Comparison of ENCODE assay signal across 10 cellular contexts in genomic region chr1:71068325-71069240, GRCh38. TPM values are rescaled to one million over a fixed set of nuclear protein-coding genes. Genes with fewer than 3 reads are reported as not detected.
DNase-seq lines count a peak whose midpoint lies in the region; ATAC-seq, FAIRE-seq and TF ChIP-seq lines count a peak whose summit lies in the region.
"Had no signal": no experiment of that assay in that cellular context is flagged by ENCODE, and none has a peak within 500 bp of the region (broad histone marks: within the 10 kb centered on the region; RNA-seq: fewer than 3 reads in every experiment).

No MANE protein-coding gene starts in this region.

- H3K36me3 Mint-ChIP-seq in activated CD4-positive, alpha-beta memory T cell treated with anti-CD3 and anti-CD28 coated beads, Interleukin-2, amount 10 ng/mL, durations not matched to agents 7 days and 5 days (ENCODE audit: low read depth), result peaks cover 70% of the 10 kb centered on the region
- peaks cover 33% of the 10 kb centered on the region for H3K36me3 Mint-ChIP-seq in type B pancreatic cell

- POLR2A ChIA-PET in activated CD4-positive, alpha-beta memory T cell treated with anti-CD3 and anti-CD28 coated beads, Interleukin-2, amount 10 ng/mL, durations not matched to agents 7 days and 5 days (lab: Charles Lee), result interaction anchor here (1.4 to 1.8 kb wide), 2 partner anchors 9 to 12 kb away, joined by 7 to 8 read pairs; partner anchors contain the start of gene ZRANB2

- ATAC-seq in GM18502 (IDR thresholded peaks at IDR 0.05; ENCODE audit: poor library complexity, unreplicated experiment) (peak; percentile 93), GM19467 (IDR thresholded peaks at IDR 0.05; ENCODE audit: unreplicated experiment) (peak; percentile 70), HG03066 (IDR thresholded peaks at IDR 0.05; ENCODE audit: low read depth, unreplicated experiment) (peak; percentile 78), SK-N-SH treated with all-trans-retinoic acid at 6 μM for 48 hours (no peak)

- peak overlapping the region; percentile 45 for H3K4me3 Mint-ChIP-seq in activated CD4-positive, alpha-beta memory T cell treated with anti-CD3 and anti-CD28 coated beads, Interleukin-2, amount 10 ng/mL, durations not matched to agents 7 days and 5 days
- H3K4me3 Mint-ChIP-seq in type B pancreatic cell, result no peak overlapping the region
- H3K4me3 Mint-ChIP-seq: brain had no signal

- H3K4me1 Mint-ChIP-seq in activated CD4-positive, alpha-beta memory T cell treated with anti-CD3 and anti-CD28 coated beads, Interleukin-2, amount 10 ng/mL, durations not matched to agents 7 days and 5 days, result peaks cover 36% of the 10 kb centered on the region
- no peaks in the 10 kb centered on the region for H3K4me1 Mint-ChIP-seq in type B pancreatic cell (ENCODE audit: unreplicated experiment)
- H3K4me1 Mint-ChIP-seq: brain had no signal

- H3K27ac Mint-ChIP-seq in activated CD4-positive, alpha-beta memory T cell treated with anti-CD3 and anti-CD28 coated beads, Interleukin-2, amount 10 ng/mL, durations not matched to agents 7 days and 5 days, result peak overlapping the region; percentile 70
- H3K27ac Mint-ChIP-seq in type B pancreatic cell, result no peak overlapping the region

- CTCF ChIA-PET in activated CD4-positive, alpha-beta memory T cell treated with anti-CD3 and anti-CD28 coated beads, Interleukin-2, amount 10 ng/mL, durations not matched to agents 7 days and 5 days (lab: Charles Lee), result interaction anchor here (1.5 kb wide), 1 partner anchor 12 kb away, joined by 4 read pairs; the partner anchor contains the start of gene ZRANB2

- H3K27me3 Mint-ChIP-seq in activated CD4-positive, alpha-beta memory T cell treated with anti-CD3 and anti-CD28 coated beads, Interleukin-2, amount 10 ng/mL, durations not matched to agents 7 days and 5 days, result no peaks in the 10 kb centered on the region
- no peaks in the 10 kb centered on the region for H3K27me3 Mint-ChIP-seq in type B pancreatic cell
- H3K27me3 Mint-ChIP-seq: brain had no signal

- H3K9me3 Mint-ChIP-seq in activated CD4-positive, alpha-beta memory T cell treated with anti-CD3 and anti-CD28 coated beads, Interleukin-2, amount 10 ng/mL, durations not matched to agents 7 days and 5 days, result no peaks in the 10 kb centered on the region
- H3K9me3 Mint-ChIP-seq in type B pancreatic cell, result no peaks in the 10 kb centered on the region
- H3K9me3 Mint-ChIP-seq: brain had no signal

- TF ChIP-seq CTCF in type B pancreatic cell (conservative IDR thresholded peaks at IDR 0.05), result no peak

- DNase-seq in activated CD4-positive, alpha-beta memory T cell treated with anti-CD3 and anti-CD28 coated beads, Interleukin-2, amount 10 ng/mL, durations not matched to agents 7 days and 5 days, result no peak
- DNase-seq in type B pancreatic cell (ENCODE audit: extremely low spot score, unreplicated experiment), result no peak
- DNase-seq in NCI-H1092 treated with DMSO at 0.1 percent for 48 hours (lab: John Stamatoyannopoulos, UW), result no peak
- DNase-seq in H54 (ENCODE audit: insufficient read length, low spot score), result no peak
- DNase-seq: stimulated activated naive CD4-positive, alpha-beta T cell treated with Interleukin-2 at 50 U/mL for 16 hours had no signal

- no peak for FAIRE-seq in H54 (lab: Jason Lieb, UNC)

- no peak for TF ChIP-seq POLR2A in H54 (IDR thresholded peaks at IDR 0.05; ENCODE audit: low read depth, low read length)

TF ChIP-seq in SK-N-SH treated with all-trans-retinoic acid at 6 μM for 48 hours, 23 proteins besides CTCF, POLR2A, EP300 and RAD21:
- TF ChIP-seq RARB (CRISPR knock-in tag; IDR thresholded peaks at IDR 0.05), result no peak

RNA-seq across cellular contexts. Expression of gene ZRANB2, which starts 12.3 kb away (rescaled TPM):
- total RNA-seq in activated CD4-positive, alpha-beta memory T cell treated with anti-CD3 and anti-CD28 coated beads, Interleukin-2, amount 10 ng/mL, durations not matched to agents 7 days and 5 days, result 100 to 1,000 TPM; 120 to 122 TPM
- 87.1 and 112 TPM in 2 replicates for total RNA-seq in type B pancreatic cell (ENCODE audit: low replicate concordance)

RNA-seq across cellular contexts. Expression of gene PTGER3, which starts 21.0 kb away (rescaled TPM):
- total RNA-seq in activated CD4-positive, alpha-beta memory T cell treated with anti-CD3 and anti-CD28 coated beads, Interleukin-2, amount 10 ng/mL, durations not matched to agents 7 days and 5 days, result under 1 TPM in 1 of 2 experiments, not detected in 1; 0.13 TPM
- 2.8 and 4.7 TPM in 2 replicates for total RNA-seq in type B pancreatic cell (ENCODE audit: low replicate concordance)
